8 cellular contexts compared by ENCODE assay signal in genomic region chr1:28582248-28582615, GRCh38. TPM values are rescaled to one million over a fixed set of nuclear protein-coding genes. Genes with fewer than 3 reads are reported as not detected.
DNase-seq lines count a peak whose midpoint lies in the region; ATAC-seq lines count a peak whose summit lies in the region.

No MANE protein-coding gene starts in this region.

- WGBS in ectodermal cell, 2 experiments = 37 to 41% methylated on average over 10 of the region's 10 CpGs

- H3K36me3 ChIP-seq in NT2/D1 (ENCODE audit: insufficient read depth, insufficient read length, low read length) = peaks cover 43% of the 10 kb centered on the region
- H3K36me3 ChIP-seq in ectodermal cell (ENCODE audit: control insufficient read depth, insufficient read depth, low read length) = peaks cover 24% of the 10 kb centered on the region
- H3K36me3 ChIP-seq in muscle layer of colon (ENCODE audit: insufficient read depth, low read length) = peaks cover 33% of the 10 kb centered on the region

- DNase-seq in NCI-H748 (lab: John Stamatoyannopoulos, UW; ENCODE audit: unreplicated experiment) (peak; percentile 57), NCI-H748 treated with DMSO at 0.1 percent for 48 hours (lab: John Stamatoyannopoulos, UW) (no peak), NT2/D1 (ENCODE audit: low read depth, low spot score) (no peak), T1000 (lab: John Stamatoyannopoulos, UW) (no peak)

- ATAC-seq in GM18870 (IDR thresholded peaks at IDR 0.05; ENCODE audit: unreplicated experiment) (no peak), GM18858 (IDR thresholded peaks at IDR 0.05; ENCODE audit: unreplicated experiment) (no peak)

- H3K9ac ChIP-seq in NT2/D1 (ENCODE audit: insufficient read length, low read depth) (peak overlapping the region; percentile 100), muscle layer of colon (ENCODE audit: low read length) (peak overlapping the region; percentile 86)

- H3K27ac ChIP-seq in ectodermal cell (ENCODE audit: insufficient read depth, low read depth, low read length, poor library complexity, severe bottlenecking) (no peak overlapping the region), muscle layer of colon (ENCODE audit: low read depth, low read length) (peak overlapping the region; percentile 89)

- H3K4me3 ChIP-seq in NT2/D1 (ENCODE audit: insufficient read length, low read depth) = peak overlapping the region; percentile 90
- peak overlapping the region; percentile 72 for H3K4me3 ChIP-seq in ectodermal cell (ENCODE audit: insufficient read depth, low read depth, low read length)
- H3K4me3 ChIP-seq in muscle layer of colon (ENCODE audit: low read depth in 1 of 2, low read length in 2 of 2) = peak overlapping the region; percentile 84 to 99

- no peaks in the 10 kb centered on the region for H3K9me3 ChIP-seq in NT2/D1 (ENCODE audit: insufficient read depth, low read length)
- H3K9me3 ChIP-seq in ectodermal cell (ENCODE audit: control insufficient read depth, low read length) = no peaks in the 10 kb centered on the region
- no peaks in the 10 kb centered on the region for H3K9me3 ChIP-seq in muscle layer of colon (ENCODE audit: low read length)

- peaks cover 3% of the 10 kb centered on the region for H3K27me3 ChIP-seq in NT2/D1 (ENCODE audit: insufficient read depth, insufficient read length)
- peaks cover 14% of the 10 kb centered on the region for H3K27me3 ChIP-seq in ectodermal cell (ENCODE audit: control insufficient read depth, insufficient read depth, low read length, poor library complexity, severe bottlenecking)
- no peaks in the 10 kb centered on the region for H3K27me3 ChIP-seq in muscle layer of colon (ENCODE audit: control insufficient read depth in 1 of 2, insufficient read depth in 2 of 2, low read length in 2 of 2)

- peaks cover 13% of the 10 kb centered on the region for H3K4me1 ChIP-seq in NT2/D1 (ENCODE audit: insufficient read depth, insufficient read length)
- peaks cover 6% of the 10 kb centered on the region for H3K4me1 ChIP-seq in ectodermal cell (ENCODE audit: control insufficient read depth, insufficient read depth, low read length)
- H3K4me1 ChIP-seq in muscle layer of colon (ENCODE audit: insufficient read depth, low read length) = peaks cover 21% of the 10 kb centered on the region

RNA-seq across cellular contexts. Expression of gene RAB42, which starts 9.8 kb away (rescaled TPM):
- polyA plus RNA-seq in ectodermal cell (2013, experiment 1 of 4) = 2.6 TPM
- 2.8 TPM for polyA plus RNA-seq in ectodermal cell (2013, experiment 2 of 4)
- polyA plus RNA-seq in ectodermal cell (2013, experiment 3 of 4) = 3.4 TPM
- polyA plus RNA-seq in ectodermal cell (2013, experiment 4 of 4) = 3.6 TPM

RNA-seq across cellular contexts. Expression of gene TRNAU1AP, which starts 29.3 kb away (rescaled TPM):
- 42.1 TPM for polyA plus RNA-seq in ectodermal cell (2013, experiment 1 of 4)
- 50.2 TPM for polyA plus RNA-seq in ectodermal cell (2013, experiment 2 of 4)
- polyA plus RNA-seq in ectodermal cell (2013, experiment 3 of 4) = 40.5 TPM
- polyA plus RNA-seq in ectodermal cell (2013, experiment 4 of 4) = 40.3 TPM
